25 cellular contexts compared by ENCODE assay signal in genomic region chr9:78676623-78677022, GRCh38.
DNase-seq lines count a peak whose midpoint lies in the region; TF ChIP-seq lines count a peak whose summit lies in the region.
"Had no signal": no experiment of that assay in that cellular context is flagged by ENCODE, and none has a peak within 500 bp of the region (broad histone marks: within the 10 kb centered on the region; RNA-seq: fewer than 3 reads in every experiment).

No MANE protein-coding gene starts in this region.

- H3K36me3 ChIP-seq in SK-N-SH (replicated peaks in 1 of 2; ENCODE audit: control insufficient read depth in 1 of 2, insufficient read depth in 2 of 2, low read length in 1 of 2) (no peaks in the 10 kb centered on the region), BE2C (no peaks in the 10 kb centered on the region)
- H3K36me3 ChIP-seq: BLaER1, sigmoid colon, thyroid gland had no signal

- no peak for TF ChIP-seq RAD21 in SK-N-SH (IDR thresholded peaks at IDR 0.05; ENCODE audit: low read length)

- H3K9me3 ChIP-seq in SK-N-SH (no peaks in the 10 kb centered on the region), BE2C (no peaks in the 10 kb centered on the region)
- H3K9me3 ChIP-seq: BLaER1, sigmoid colon, thyroid gland had no signal

- POLR2A ChIA-PET in SK-N-SH (lab: Yijun Ruan, JAX): no interaction called here

- peak in 1 of 2 experiments; percentile 86; a peak in 1 of 4 replicates for TF ChIP-seq EP300 in SK-N-SH (IDR thresholded peaks at IDR 0.05; ENCODE audit: borderline replicate concordance in 1 of 2, low read depth in 1 of 2, low read length in 1 of 2)

- H3K9ac ChIP-seq in SK-N-SH: peak overlapping the region; percentile 29; the same call in 1 of the 2 replicates
- H3K9ac ChIP-seq: BLaER1 had no signal

- peak overlapping the region in 1 of 2 experiments; percentile 68; a peak in 3 of 4 replicates for H3K27ac ChIP-seq in SK-N-SH (ENCODE audit: low read depth in 2 of 2, low read length in 1 of 2)
- H3K27ac ChIP-seq: BLaER1, sigmoid colon, SK-N-MC, thyroid gland had no signal

- no peaks in the 10 kb centered on the region for H3K9me2 ChIP-seq in SK-N-SH

- no peaks in the 10 kb centered on the region for H3K79me2 ChIP-seq in SK-N-SH (ENCODE audit: insufficient read depth)

- H4K20me1 ChIP-seq in SK-N-SH (ENCODE audit: insufficient read depth): no peaks in the 10 kb centered on the region
- H4K20me1 ChIP-seq: BLaER1 had no signal

- H3K4me1 ChIP-seq in SK-N-SH (ENCODE audit: control insufficient read depth in 1 of 2, insufficient read depth in 2 of 2, low read depth in 1 of 2, low read length in 1 of 2) (peaks cover 0 to 8% of the 10 kb centered on the region in 2 experiments; a peak in 3 of 4 replicates), BE2C (no peaks in the 10 kb centered on the region)
- H3K4me1 ChIP-seq: BLaER1, sigmoid colon had no signal

- DNase-seq in ELR (ENCODE audit: low read depth) (peak; percentile 48), SK-N-SH (no peak), foreskin fibroblast (peak; percentile 55 to 75), stromal cell of bone marrow (ENCODE audit: low read depth) (peak; percentile 37), BE2C (no peak), SW480 (ENCODE audit: low spot score) (no peak), COLO668 (lab: John Stamatoyannopoulos, UW; ENCODE audit: unreplicated experiment) (no peak)
- DNase-seq: activated B cell treated with CpG ODN at 0.5 μM for 24 hours; activated CD4-positive, alpha-beta memory T cell treated with anti-CD3 and anti-CD28 coated beads for 36 hours; activated naive CD4-positive, alpha-beta T cell; activated T-cell treated with anti-CD3 and anti-CD28 coated beads, Interleukin-2, amount 50 U/mL, for 1 hour; effector memory CD4-positive, alpha-beta T cell; midbrain; NCI-H1417; NCI-H2107; NCI-H510A treated with DMSO at 0.1 percent for 48 hours; nephron progenitor cell; posterior cingulate gyrus; RPMI8226; sigmoid colon; stimulated activated CD4-positive, alpha-beta T cell treated with anti-CD3 and anti-CD28 coated beads, Interleukin-1b, Interleukin-23, amount 100 ng/mL, for 48 hours; T-helper 9 cell; thyroid gland had no signal

- no peak overlapping the region for H3K4me3 ChIP-seq in SK-N-SH (ENCODE audit: low read depth in 2 of 2, low read length in 1 of 2)
- H3K4me3 ChIP-seq in foreskin fibroblast (ENCODE audit: low read depth in 1 of 2, low read length in 2 of 2): no peak overlapping the region
- H3K4me3 ChIP-seq in BE2C (ENCODE audit: low read depth, low read length): no peak overlapping the region
- H3K4me3 ChIP-seq: BLaER1, sigmoid colon, SK-N-MC, thyroid gland had no signal

- H3F3A ChIP-seq in SK-N-SH (replicated peaks; ENCODE audit: insufficient read depth): peaks cover 22% of the 10 kb centered on the region

- H3K4me2 ChIP-seq in SK-N-SH: peak overlapping the region; percentile 15; the same call in 1 of the 2 replicates
- H3K4me2 ChIP-seq: BLaER1 had no signal

- no peak for TF ChIP-seq CTCF in SK-N-SH (IDR thresholded peaks at IDR 0.05)
- no peak for TF ChIP-seq CTCF in foreskin fibroblast (IDR thresholded peaks at IDR 0.05; ENCODE audit: low read depth, low read length)
- TF ChIP-seq CTCF in BE2C (IDR thresholded peaks at IDR 0.05; ENCODE audit: low read depth, low read length): no peak

- H3K27me3 ChIP-seq in SK-N-SH (ENCODE audit: insufficient read depth) (no peaks in the 10 kb centered on the region), BE2C (no peaks in the 10 kb centered on the region)
- H3K27me3 ChIP-seq: BLaER1, sigmoid colon, thyroid gland had no signal

- 0 out of 2 replicates have a peak overlapping the region, but pooled peaks have one; percentile 5 for H2AFZ ChIP-seq in SK-N-SH (ENCODE audit: low read depth)

- CTCF ChIA-PET in SK-N-SH (lab: Yijun Ruan, JAX): no interaction called here

TF ChIP-seq in SK-N-SH, 30 proteins besides CTCF, POLR2A, EP300 and RAD21 (continues in another document):
- TF ChIP-seq TEAD4 (IDR thresholded peaks at IDR 0.05; ENCODE audit: borderline replicate concordance, insufficient read depth) (peak; percentile 52; the same call in 1 of the 2 replicates), POLR2AphosphoS5 (IDR thresholded peaks at IDR 0.05; ENCODE audit: low read depth, low read length) (peak; percentile 49; the same call in 1 of the 2 replicates), YY1 (IDR thresholded peaks at IDR 0.05; ENCODE audit: low read depth) (no peak), USF2 (IDR thresholded peaks at IDR 0.05; ENCODE audit: borderline replicate concordance, low read depth, low read length) (no peak), RCOR1 (IDR thresholded peaks at IDR 0.05; ENCODE audit: low read length) (no peak), MAX (IDR thresholded peaks at IDR 0.05; ENCODE audit: low read depth) (no peak), MEF2A (IDR thresholded peaks at IDR 0.05; ENCODE audit: borderline replicate concordance, low read depth) (peak; percentile 73; the same call in 1 of the 2 replicates), EZH2phosphoT487 (IDR thresholded peaks at IDR 0.05; ENCODE audit: borderline replicate concordance, low read depth) (no peak), CHD2 (IDR thresholded peaks at IDR 0.05; ENCODE audit: low read length, partially characterized antibody) (no peak), FOSL2 (IDR thresholded peaks at IDR 0.05; ENCODE audit: borderline replicate concordance, low read depth) (peak; percentile 27; the same call in 1 of the 2 replicates), JUND (IDR thresholded peaks at IDR 0.05) (peak; percentile 67), PBX3 (IDR thresholded peaks at IDR 0.05) (peak; percentile 88; the same call in 1 of the 2 replicates), FOXM1 (IDR thresholded peaks at IDR 0.05; ENCODE audit: low read depth) (no peak), GABPA (IDR thresholded peaks at IDR 0.05; ENCODE audit: low read depth) (no peak), NRF1 (IDR thresholded peaks at IDR 0.05; ENCODE audit: low read depth, low read length) (no peak), IRF3 (IDR thresholded peaks at IDR 0.05; ENCODE audit: low read depth, low read length) (no peak), SMC3 (IDR thresholded peaks at IDR 0.05; ENCODE audit: low read depth, low read length) (no peak), ZBTB33 (IDR thresholded peaks at IDR 0.05; ENCODE audit: borderline replicate concordance, low read depth) (no peak), FOXJ3 (CRISPR knock-in tag; IDR thresholded peaks at IDR 0.05) (no peak), GATA2 (CRISPR knock-in tag; IDR thresholded peaks at IDR 0.05) (no peak)

Comparison
In these comparisons a context has a peak if more than half of its experiments do, and no peak if none do; other contexts are left out.
1. DNase-seq: peak in ELR (single experiment), foreskin fibroblast (2 of 2) and stromal cell of bone marrow (single experiment); none in SK-N-SH (single experiment), BE2C (single experiment), SW480 (single experiment) and COLO668 (single experiment).